In the genomic region with DNA sequence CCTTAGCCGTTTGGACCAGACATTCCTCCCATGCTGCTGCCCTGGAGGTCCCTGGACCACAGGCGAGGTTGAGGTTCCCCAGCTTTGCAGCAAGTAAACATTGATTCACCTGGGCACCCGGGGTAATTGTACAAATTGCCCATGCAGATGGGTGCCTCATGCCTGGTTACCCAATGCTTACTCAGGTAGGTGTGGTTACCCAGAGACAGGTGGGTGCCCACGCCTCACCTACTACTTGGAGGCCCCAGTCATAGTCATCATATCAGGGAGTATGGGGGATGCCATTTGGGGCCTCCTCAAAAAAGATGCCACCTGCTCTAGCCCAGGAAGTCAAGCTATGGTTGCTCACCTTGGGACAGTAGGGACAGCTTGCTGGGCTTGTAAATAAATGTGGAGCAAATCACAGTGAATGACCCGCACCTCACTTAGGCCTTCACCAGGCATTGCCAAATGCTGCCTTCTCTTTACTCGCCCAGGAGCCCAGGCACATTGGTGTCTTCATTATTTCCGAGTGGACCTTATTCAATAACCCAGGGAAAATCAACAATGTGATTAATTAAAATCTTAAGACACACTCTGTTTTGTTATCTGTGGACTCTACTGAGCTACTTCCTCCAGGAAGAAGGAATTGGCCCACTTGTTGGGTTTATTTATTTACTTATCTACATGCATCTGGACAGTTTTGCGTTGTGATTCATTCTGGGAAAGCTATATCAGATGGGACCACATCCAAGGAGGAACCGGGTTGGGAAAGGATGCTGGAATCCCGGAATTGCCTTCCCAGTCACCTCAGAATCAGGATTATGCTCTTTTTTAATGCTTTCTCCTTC, we compare ENCODE assay signal across 12 cellular contexts. TPM values are rescaled to one million over a fixed set of nuclear protein-coding genes. Genes with fewer than 3 reads are reported as not detected.
DNase-seq lines count a peak whose midpoint lies in the region; ATAC-seq and TF ChIP-seq lines count a peak whose summit lies in the region.
"Had no signal": no experiment of that assay in that cellular context is flagged by ENCODE, and none has a peak within 500 bp of the region (broad histone marks: within the 10 kb centered on the region; RNA-seq: fewer than 3 reads in every experiment).

No MANE protein-coding gene starts in this region.

- H3K4me3 ChIP-seq in choroid plexus epithelial cell (ENCODE audit: low read depth, low read length) = no peak overlapping the region

- DNase-seq in Daoy (ENCODE audit: low read depth) = peak; percentile 88
- peak; percentile 89 for DNase-seq in NCI-H460 (ENCODE audit: extremely low read depth, low read depth)
- peak; percentile 73 for DNase-seq in choroid plexus epithelial cell (ENCODE audit: low read depth)
- peak; percentile 65 for DNase-seq in mucosa of gallbladder (ENCODE audit: low spot score)
- DNase-seq in NCI-H1694 treated with DMSO at 0.1 percent for 48 hours (lab: John Stamatoyannopoulos, UW) = no peak
- no peak for DNase-seq in effector CD8-positive, alpha-beta T cell (lab: John Stamatoyannopoulos, UW)
- DNase-seq in NCI-H1105 (lab: John Stamatoyannopoulos, UW) = no peak
- DNase-seq: activated CD4-positive, alpha-beta T cell treated with anti-CD3 and anti-CD28 coated beads, Interleukin-2, amount 10 ng/mL, durations not matched to agents 24 days and 14 days; activated naive CD4-positive, alpha-beta T cell treated with anti-CD3 and anti-CD28 coated beads, Interleukin-2, amount 10 ng/mL, durations not matched to agents 7 days and 5 days; NCI-H187 treated with DMSO at 0.1 percent for 48 hours had no signal

- no peak for TF ChIP-seq CTCF in choroid plexus epithelial cell (conservative IDR thresholded peaks at IDR 0.05; ENCODE audit: low read depth, low read length)

- ATAC-seq in HG03039 (IDR thresholded peaks at IDR 0.05; ENCODE audit: unreplicated experiment) = no peak
- ATAC-seq: left lobe of liver had no signal

RNA-seq across cellular contexts. Expression of gene GRHL3, which starts 35.6 kb away (rescaled TPM):
- total RNA-seq in Daoy (2014; rRNA removed; shearing (Covaris generic)) = not detected in 2 replicates
- 3.1 and 3.3 TPM in 2 replicates for total RNA-seq in NCI-H460 (2014; rRNA removed; shearing (Covaris generic))
- polyA plus RNA-seq in NCI-H460 (2014; cell fraction: nucleus; rRNA removed) = 2.8 and 3.3 TPM in 2 replicates
- 1.4 TPM for total RNA-seq in mucosa of gallbladder
- total RNA-seq: activated CD4-positive, alpha-beta T cell treated with anti-CD3 and anti-CD28 coated beads, Interleukin-2, amount 10 ng/mL, durations not matched to agents 24 days and 14 days had no signal

Comparison
In these comparisons a context has a peak if more than half of its experiments do, and no peak if none do; other contexts are left out.
1. DNase-seq: peak in Daoy (single experiment), NCI-H460 (single experiment), choroid plexus epithelial cell (single experiment) and mucosa of gallbladder (single experiment); none in NCI-H1694 treated with DMSO at 0.1 percent for 48 hours (single experiment), effector CD8-positive, alpha-beta T cell (single experiment) and NCI-H1105 (single experiment).